In genomic region chr10:12546160-12546802, GRCh38 we compare ENCODE assay signal across 1 cellular context.
A peak's percentile ranks its signal among the peaks of the same experiment; 100 is the strongest.
TF ChIP-seq lines count a peak whose summit lies in the region.

No MANE protein-coding gene starts in this region.

TF ChIP-seq in HEK293, 187 proteins besides CTCF, POLR2A, EP300 and RAD21 (continued from another document):
- TF ChIP-seq, protein P1, sequence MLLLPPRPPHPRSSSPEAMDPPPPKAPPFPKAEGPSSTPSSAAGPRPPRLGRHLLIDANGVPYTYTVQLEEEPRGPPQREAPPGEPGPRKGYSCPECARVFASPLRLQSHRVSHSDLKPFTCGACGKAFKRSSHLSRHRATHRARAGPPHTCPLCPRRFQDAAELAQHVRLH (tag by site-specific recombination; IDR thresholded peaks at IDR 0.05): peak; percentile 47; the same call in 1 of the 2 replicates
